In the genomic region with DNA sequence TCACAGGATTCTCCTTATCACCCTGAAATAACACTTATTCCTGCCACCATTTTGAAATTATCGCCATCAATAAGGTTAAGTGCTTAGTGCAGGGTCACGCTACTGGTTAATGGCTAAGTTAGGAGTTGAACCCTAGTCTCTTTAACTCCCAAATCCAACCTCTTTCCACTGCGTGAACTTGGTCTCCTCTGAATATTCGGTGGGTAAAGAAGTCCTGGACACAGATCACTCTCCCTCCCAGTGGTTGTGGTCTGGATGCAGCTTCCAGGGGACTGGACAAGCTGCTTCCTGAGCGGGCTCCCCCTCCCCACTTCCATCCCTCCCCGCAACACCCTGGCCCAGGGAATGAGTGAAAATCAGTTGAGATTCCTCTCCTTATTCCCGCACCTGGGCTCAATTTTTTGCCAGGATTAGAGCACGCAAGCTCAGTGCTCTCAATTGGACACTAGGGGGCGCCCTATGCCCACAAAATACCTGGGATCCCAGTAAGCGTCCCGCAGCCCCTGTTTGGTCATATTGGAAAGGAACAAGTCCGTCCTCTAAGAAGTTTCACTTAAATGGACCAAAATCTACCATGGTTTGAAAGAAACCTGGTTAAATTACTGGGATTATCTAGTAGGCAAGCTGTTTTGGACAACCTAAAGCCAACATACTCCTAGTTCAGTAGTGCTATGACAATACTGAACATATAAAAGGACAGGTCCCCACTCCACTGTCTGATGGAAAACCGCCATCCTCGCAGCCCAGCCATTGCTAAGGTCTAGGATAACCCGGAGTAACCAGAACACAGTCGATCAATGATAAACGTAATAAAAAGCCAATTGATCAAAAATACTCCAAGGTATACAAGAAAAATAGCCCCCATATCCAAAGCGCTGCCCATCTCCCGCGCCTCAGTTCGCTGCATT, we compare ENCODE assay signal across 8 cellular contexts. TPM values are rescaled to one million over a fixed set of nuclear protein-coding genes. Genes with fewer than 3 reads are reported as not detected.
DNase-seq lines count a peak whose midpoint lies in the region; ATAC-seq and TF ChIP-seq lines count a peak whose summit lies in the region.

No MANE protein-coding gene starts in this region.

- H3K27me3 Mint-ChIP-seq in activated CD4-positive, alpha-beta T cell treated with anti-CD3 and anti-CD28 coated beads for 36 hours = peaks cover 3% of the 10 kb centered on the region

- H3K27me3 ChIP-seq in GM06990 (replicated peaks; ENCODE audit: control insufficient read depth, insufficient read depth, low read length) = no peaks in the 10 kb centered on the region; the same call in 1 of the 2 replicates

- POLR2A ChIA-PET in activated CD4-positive, alpha-beta T cell treated with anti-CD3 and anti-CD28 coated beads for 36 hours (lab: Charles Lee) = no interaction called here

- no peaks in the 10 kb centered on the region for H3K36me3 ChIP-seq in GM06990 (ENCODE audit: control insufficient read depth, insufficient read depth, low read length)

- TF ChIP-seq CTCF in GM06990 (IDR thresholded peaks at IDR 0.05; ENCODE audit: insufficient read depth, low read length, poor library complexity, severe bottlenecking) (peak; percentile 90), choroid plexus epithelial cell (conservative IDR thresholded peaks at IDR 0.05; ENCODE audit: low read depth, low read length) (peak; percentile 90)

- H3K27ac Mint-ChIP-seq in activated CD4-positive, alpha-beta T cell treated with anti-CD3 and anti-CD28 coated beads for 36 hours = no peak overlapping the region

- ATAC-seq in HG02870 (IDR thresholded peaks at IDR 0.05; ENCODE audit: unreplicated experiment) = peak; percentile 55
- ATAC-seq in activated CD4-positive, alpha-beta T cell treated with anti-CD3 and anti-CD28 coated beads for 36 hours = peak; percentile 34
- no peak for ATAC-seq in HG03469 (IDR thresholded peaks at IDR 0.05; ENCODE audit: unreplicated experiment)

- H3K4me3 Mint-ChIP-seq in activated CD4-positive, alpha-beta T cell treated with anti-CD3 and anti-CD28 coated beads for 36 hours = no peak overlapping the region

- no peaks in the 10 kb centered on the region for H3K36me3 Mint-ChIP-seq in activated CD4-positive, alpha-beta T cell treated with anti-CD3 and anti-CD28 coated beads for 36 hours (ENCODE audit: low read depth)

- peaks cover 45% of the 10 kb centered on the region for H3K4me1 Mint-ChIP-seq in activated CD4-positive, alpha-beta T cell treated with anti-CD3 and anti-CD28 coated beads for 36 hours

- peak; percentile 27 for DNase-seq in GM06990 (ENCODE audit: extremely low read depth, insufficient read length)
- DNase-seq in NCI-H2196 (lab: John Stamatoyannopoulos, UW; ENCODE audit: unreplicated experiment) = peak; percentile 66
- peak; percentile 86 for DNase-seq in activated CD4-positive, alpha-beta T cell treated with anti-CD3 and anti-CD28 coated beads for 36 hours
- peak; percentile 87 for DNase-seq in choroid plexus epithelial cell (ENCODE audit: low read depth)
- peak; percentile 88 for DNase-seq in left kidney (ENCODE audit: low read depth, low spot score)
- peak; percentile 64 for DNase-seq in stimulated activated CD4-positive, alpha-beta T cell treated with anti-CD3 and anti-CD28 coated beads, Interleukin-4, amount 100 ng/mL, for 1 hour

- intact Hi-C loops in activated CD4-positive, alpha-beta T cell treated with anti-CD3 and anti-CD28 coated beads for 36 hours (cut with DNase I, micrococcal nuclease) = loop anchor here (1.0 to 10.0 kb wide), 7 partner anchors 23 to 288 kb away; a partner anchor contains a TSS

- no peaks in the 10 kb centered on the region for H3K9me3 Mint-ChIP-seq in activated CD4-positive, alpha-beta T cell treated with anti-CD3 and anti-CD28 coated beads for 36 hours (ENCODE audit: low read depth)

- CTCF ChIA-PET in activated CD4-positive, alpha-beta T cell treated with anti-CD3 and anti-CD28 coated beads for 36 hours (lab: Charles Lee) = interaction anchor here (0.5 to 9.2 kb wide), 35 partner anchors 8 to 819 kb away, joined by 3 to 123 read pairs (median 4); no protein-coding TSS in a partner anchor

- H3K4me3 ChIP-seq in GM06990 (replicated peaks; ENCODE audit: low read depth, low read length) (no peak overlapping the region), choroid plexus epithelial cell (ENCODE audit: low read depth, low read length) (no peak overlapping the region)

RNA-seq across cellular contexts. Expression of a gene that starts 40.4 kb away (rescaled TPM):
- 1 to 10 TPM; 4.1 to 4.8 TPM for total RNA-seq in activated CD4-positive, alpha-beta T cell treated with anti-CD3 and anti-CD28 coated beads for 36 hours

Comparison
In these comparisons a context has a peak if more than half of its experiments do, and no peak if none do; other contexts are left out.
1. DNase-seq: peak in every context shown above with its lines; median percentile 88 in left kidney; 87 in choroid plexus epithelial cell; 86 in activated CD4-positive, alpha-beta T cell treated with anti-CD3 and anti-CD28 coated beads for 36 hours; 66 in NCI-H2196; 64 in stimulated activated CD4-positive, alpha-beta T cell treated with anti-CD3 and anti-CD28 coated beads, Interleukin-4, amount 100 ng/mL, for 1 hour; 27 in GM06990.